Comparison of ENCODE assay signal across 8 cellular contexts in genomic region chr6:158559895-158560786, GRCh38. TPM values are rescaled to one million over a fixed set of nuclear protein-coding genes. Genes with fewer than 3 reads are reported as not detected.
DNase-seq lines count a peak whose midpoint lies in the region; ATAC-seq and TF ChIP-seq lines count a peak whose summit lies in the region.

TSS of gene TMEM181 (plus strand) at chr6:158560091. CDS start at chr6:158560225, 134 bp downstream.

- H4K20me1 ChIP-seq in GM23248 (ENCODE audit: insufficient read depth) = no peaks in the 10 kb centered on the region

- H3K9me3 ChIP-seq in GM23248 (ENCODE audit: low read depth) (no peaks in the 10 kb centered on the region), SK-N-MC (ENCODE audit: low read depth, low read length) (no peaks in the 10 kb centered on the region)

- peak; percentile 86 for ATAC-seq in omental fat pad (ENCODE audit: low FRiP score)

- in situ Hi-C loops in GM23248 (cut with MboI) = no loop called here

- peak within 1 kb of the TSS; percentile 94 for H2AFZ ChIP-seq in GM23248

- H3K4me3 ChIP-seq in GM23248 (peak within 1 kb of the TSS; percentile 98), SK-N-MC (peak within 1 kb of the TSS; percentile 93)

- H3K79me2 ChIP-seq in GM23248 (ENCODE audit: insufficient read depth) = peaks cover 51% of the 10 kb centered on the region

- H3K36me3 Mint-ChIP-seq in activated naive CD4-positive, alpha-beta T cell treated with anti-CD3 and anti-CD28 coated beads, Interleukin-2, amount 10 ng/mL, durations not matched to agents 7 days and 5 days = peaks cover 18% of the 10 kb centered on the region

- H3K27me3 ChIP-seq in GM23248 (replicated peaks; ENCODE audit: insufficient read depth) = no peaks in the 10 kb centered on the region

- H3K9ac ChIP-seq in GM23248 (peak within 1 kb of the TSS; percentile 95), SK-N-MC (ENCODE audit: insufficient read length) (peak within 1 kb of the TSS; percentile 86)

- H3K36me3 ChIP-seq in GM23248 (ENCODE audit: low read depth) = no peaks in the 10 kb centered on the region
- no peaks in the 10 kb centered on the region for H3K36me3 ChIP-seq in SK-N-MC (ENCODE audit: insufficient read depth, low read length)

- 1% methylated on average over 43 to 77 of the region's 118 CpGs for WGBS in GM23248 (ENCODE audit: low coverage in 1 of 2, low lambda C conversion rate in 2 of 2, missing lambda C conversion rate in 2 of 2), 2 experiments

- H3F3A ChIP-seq in GM23248 (ENCODE audit: insufficient read depth) = peaks cover 10% of the 10 kb centered on the region; the same call in 1 of the 2 replicates

- H3K9me2 ChIP-seq in GM23248 (ENCODE audit: insufficient read depth) = no peaks in the 10 kb centered on the region; the same call in 1 of the 2 replicates

- H3K4me2 ChIP-seq in GM23248 (ENCODE audit: unreplicated experiment) = peak within 1 kb of the TSS; percentile 95

- peak; percentile 81 for DNase-seq in ELF-1 (ENCODE audit: low read depth, low spot score)
- DNase-seq in GM23248 = peak; percentile 96
- DNase-seq in LHCN-M2 (ENCODE audit: low read depth) = peak; percentile 77
- no peak for DNase-seq in SK-N-MC (ENCODE audit: low read depth, low spot score)
- peak; percentile 92 for DNase-seq in activated naive CD4-positive, alpha-beta T cell treated with anti-CD3 and anti-CD28 coated beads, Interleukin-2, amount 10 ng/mL, durations not matched to agents 7 days and 5 days
- peak; percentile 87 for DNase-seq in germinal center (ENCODE audit: low spot score)
- peak; percentile 34 for DNase-seq in omental fat pad (ENCODE audit: low spot score)

- CTCF ChIA-PET in activated naive CD4-positive, alpha-beta T cell treated with anti-CD3 and anti-CD28 coated beads, Interleukin-2, amount 10 ng/mL, durations not matched to agents 7 days and 5 days (lab: Charles Lee) = interaction anchor here (1.2 kb wide), 1 partner anchor 339 kb away, joined by 4 read pairs; no protein-coding TSS in a partner anchor

- H3K9me3 Mint-ChIP-seq in activated naive CD4-positive, alpha-beta T cell treated with anti-CD3 and anti-CD28 coated beads, Interleukin-2, amount 10 ng/mL, durations not matched to agents 7 days and 5 days = no peaks in the 10 kb centered on the region

- peaks cover 23% of the 10 kb centered on the region for H3K4me1 ChIP-seq in GM23248 (ENCODE audit: insufficient read depth)

- peak within 1 kb of the TSS; percentile 96 for H3K4me3 Mint-ChIP-seq in activated naive CD4-positive, alpha-beta T cell treated with anti-CD3 and anti-CD28 coated beads, Interleukin-2, amount 10 ng/mL, durations not matched to agents 7 days and 5 days

- no peak for TF ChIP-seq CTCF in omental fat pad (IDR thresholded peaks at IDR 0.05)

- peak within 1 kb of the TSS; percentile 79 for H3K27ac ChIP-seq in GM23248
- H3K27ac ChIP-seq in SK-N-MC = peak within 1 kb of the TSS; percentile 54
- peak within 1 kb of the TSS; percentile 69 for H3K27ac ChIP-seq in temporal lobe (ENCODE audit: low read depth, low read length)

- H3K27me3 Mint-ChIP-seq in activated naive CD4-positive, alpha-beta T cell treated with anti-CD3 and anti-CD28 coated beads, Interleukin-2, amount 10 ng/mL, durations not matched to agents 7 days and 5 days = peaks cover 17% of the 10 kb centered on the region

- peaks cover 51% of the 10 kb centered on the region for H3K4me1 Mint-ChIP-seq in activated naive CD4-positive, alpha-beta T cell treated with anti-CD3 and anti-CD28 coated beads, Interleukin-2, amount 10 ng/mL, durations not matched to agents 7 days and 5 days

- H3K27ac Mint-ChIP-seq in activated naive CD4-positive, alpha-beta T cell treated with anti-CD3 and anti-CD28 coated beads, Interleukin-2, amount 10 ng/mL, durations not matched to agents 7 days and 5 days = peak within 1 kb of the TSS; percentile 94

RNA-seq across cellular contexts. Expression of gene TMEM181, which starts in this region (rescaled TPM):
- total RNA-seq in GM23248 (2014; rRNA removed; shearing (Covaris generic)) = 52.6 and 53.0 TPM in 2 replicates
- polyA plus RNA-seq in GM23248 (2016; fragmentation: Nextera tagmentation; extraction: Ambion mirVana) = 26.7 and 30.7 TPM in 2 replicates
- total RNA-seq in LHCN-M2 (2014; rRNA removed) (43.4 and 44.8 TPM in 2 replicates), omental fat pad (10 to 100 TPM; 16.1 to 27.6 (median 20.6) TPM), temporal lobe (48.9 TPM)
- 7.8 TPM for polyA plus RNA-seq in LHCN-M2 (2012)
